In the genomic region with DNA sequence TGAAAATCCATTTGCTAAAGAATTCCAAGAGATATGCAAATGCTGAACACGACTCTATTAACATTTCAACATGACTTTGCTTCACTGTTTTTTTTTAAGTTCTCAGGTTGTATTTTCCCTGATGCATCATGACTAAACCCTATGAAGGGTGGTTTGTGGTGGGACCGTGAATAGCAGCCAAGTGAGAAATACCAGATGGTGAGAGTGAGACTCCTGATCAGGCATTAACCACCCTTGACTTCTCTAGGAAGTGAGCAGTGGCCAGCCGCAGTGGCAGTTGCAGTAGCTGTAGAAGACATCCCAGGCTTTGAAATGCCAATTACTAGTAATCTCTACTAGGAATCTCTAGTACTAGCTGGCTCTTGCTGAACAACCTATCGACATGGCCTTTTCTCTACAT, we compare ENCODE assay signal across 26 cellular contexts.
DNase-seq lines count a peak whose midpoint lies in the region; ATAC-seq, FAIRE-seq and TF ChIP-seq lines count a peak whose summit lies in the region.
"Had no signal": no experiment of that assay in that cellular context is flagged by ENCODE, and none has a peak within 500 bp of the region (broad histone marks: within the 10 kb centered on the region; RNA-seq: fewer than 3 reads in every experiment).

No MANE protein-coding gene starts in this region.

- no peaks in the 10 kb centered on the region for H3K9me2 ChIP-seq in PC-3 (replicated peaks; ENCODE audit: low read length)

- no peak overlapping the region for H2BK20ac ChIP-seq in H1 (ENCODE audit: low read length)

- ATAC-seq in PC-3 = no peak
- ATAC-seq: activated T-cell treated with anti-CD3 and anti-CD28 coated beads, Interleukin-2, amount 50 U/mL, for 4 hours; sciatic nerve; stimulated activated naive B cell treated with anti-CD40 and anti-IgM and Interleukin-4, amounts not matched to agents 10 μg/mL and 1 μg/mL and 100 μg/mL, for 72 hours had no signal

- no peaks in the 10 kb centered on the region for H3F3A ChIP-seq in PC-3 (ENCODE audit: low read length, unreplicated experiment)

- CTCF ChIA-PET in PC-3 (lab: Charles Lee) = no interaction called here
- CTCF ChIA-PET in H1 (lab: Charles Lee; ENCODE audit: partially characterized antibody) = interaction anchor here (0.9 kb wide), 1 partner anchor 10 kb away, joined by 3 read pairs; no protein-coding TSS in a partner anchor

- no peak overlapping the region for H3K9ac ChIP-seq in PC-3 (ENCODE audit: low read length)
- no peak overlapping the region for H3K9ac ChIP-seq in H1 (replicated peaks in 1 of 4; ENCODE audit: extremely low read depth in 1 of 4, low read depth in 3 of 4, low read length in 3 of 4)

- H4K5ac ChIP-seq in H1 (ENCODE audit: insufficient read length, low read depth, low read length) = no peak overlapping the region

- H3K4me1 ChIP-seq in PC-3 (ENCODE audit: insufficient read depth, low read length) (no peaks in the 10 kb centered on the region), H1 (replicated peaks in 1 of 4; ENCODE audit: control insufficient read depth in 3 of 4, insufficient read depth in 4 of 4, low read length in 3 of 4) (peaks cover 0 to 7% (median 0%) of the 10 kb centered on the region in 4 experiments; a peak in 1 of 7 replicates), osteoblast (ENCODE audit: insufficient read depth, low read length) (no peaks in the 10 kb centered on the region)
- H3K4me1 ChIP-seq: colonic mucosa, upper lobe of left lung had no signal

- 88% methylated on average over 4 of the region's 4 CpGs; no CpG with 5 or more reads in 1 of the 2 experiments for WGBS in H1 (ENCODE audit: extremely low coverage in 1 of 2, insufficient coverage in 1 of 2, insufficient read length in 1 of 2, insufficient replicate concordance in 2 of 2, low coverage in 1 of 2, low lambda C conversion rate in 2 of 2, missing lambda C conversion rate in 1 of 2), 2 experiments

- peak overlapping the region; percentile 5; the same call in 1 of the 2 replicates for H3K27ac ChIP-seq in PC-3 (ENCODE audit: low read length)
- no peak overlapping the region for H3K27ac ChIP-seq in H1 (ENCODE audit: low read depth, low read length)
- H3K27ac ChIP-seq in osteoblast (ENCODE audit: low read depth, low read length) = no peak overlapping the region
- H3K27ac ChIP-seq: brain microvascular endothelial cell, colonic mucosa, upper lobe of left lung had no signal

- no peak for TF ChIP-seq POLR2A in H1 (IDR thresholded peaks at IDR 0.05; ENCODE audit: control extremely low read depth in 1 of 2, low read depth in 2 of 2, low read length in 2 of 2)

- BruUV-seq in PC-3 (replicated peaks; lab: Mats Ljungman, UMichigan) = no TSS peak

- TF ChIP-seq CTCF in PC-3 (conservative IDR thresholded peaks at IDR 0.05; ENCODE audit: low read depth, low read length) = no peak
- TF ChIP-seq CTCF in H1 (IDR thresholded peaks at IDR 0.05; ENCODE audit: control extremely low read depth in 1 of 3, insufficient read depth in 1 of 3, low read depth in 1 of 3, low read length in 3 of 3) = no peak
- no peak for TF ChIP-seq CTCF in osteoblast (IDR thresholded peaks at IDR 0.05; ENCODE audit: extremely low read depth, low read depth, low read length)

- H3K23ac ChIP-seq in H1 (ENCODE audit: insufficient read length) = no peak overlapping the region

- no peak for TF ChIP-seq EP300 in H1 (IDR thresholded peaks at IDR 0.05; ENCODE audit: borderline replicate concordance in 1 of 2, low read depth in 2 of 2, low read length in 2 of 2)

- H3K4ac ChIP-seq in H1 (replicated peaks; ENCODE audit: insufficient read length, low read depth, low read length) = no peak overlapping the region

- no peak overlapping the region for H2BK15ac ChIP-seq in H1 (ENCODE audit: low read length)

- H2AFZ ChIP-seq in PC-3 (ENCODE audit: low read length) (no peak overlapping the region), H1 (ENCODE audit: low read length) (no peak overlapping the region), osteoblast (ENCODE audit: low read length) (no peak overlapping the region)

- POLR2A ChIA-PET in PC-3 (lab: Charles Lee; ENCODE audit: unreplicated experiment) = no interaction called here
- POLR2A ChIA-PET in H1 (lab: Charles Lee; ENCODE audit: partially characterized antibody) = no interaction called here

- H3K4me3 ChIP-seq in PC-3 (ENCODE audit: low read length) = no peak overlapping the region
- no peak overlapping the region for H3K4me3 ChIP-seq in H1 (ENCODE audit: extremely low read depth in 1 of 4, insufficient read depth in 2 of 4, low read depth in 3 of 4, low read length in 4 of 4)
- H3K4me3 ChIP-seq in osteoblast (ENCODE audit: insufficient read depth, low read length) = no peak overlapping the region
- H3K4me3 ChIP-seq: colonic mucosa, lung, upper lobe of left lung had no signal

- H2AK5ac ChIP-seq in H1 (ENCODE audit: low read depth, low read length) = no peak overlapping the region

- H3K4me2 ChIP-seq in PC-3 (ENCODE audit: low read length) (peak overlapping the region; percentile 54; the same call in 1 of the 2 replicates), H1 (ENCODE audit: insufficient read depth in 1 of 2, low read depth in 2 of 2, low read length in 2 of 2) (no peak overlapping the region), osteoblast (ENCODE audit: insufficient read depth, low read length) (no peak overlapping the region)

- H3K27me3 ChIP-seq in PC-3 (ENCODE audit: low read length) (no peaks in the 10 kb centered on the region), H1 (replicated peaks in 1 of 4; ENCODE audit: control insufficient read depth in 3 of 4, extremely low read depth in 1 of 4, insufficient read depth in 3 of 4, low read length in 3 of 4) (no peaks in the 10 kb centered on the region), osteoblast (ENCODE audit: insufficient read depth, low read length) (no peaks in the 10 kb centered on the region)
- H3K27me3 ChIP-seq: brain microvascular endothelial cell, colonic mucosa, upper lobe of left lung had no signal

- H2BK120ac ChIP-seq in H1 (replicated peaks; ENCODE audit: low read depth, low read length) = no peak overlapping the region

- TF ChIP-seq RAD21 in H1 (IDR thresholded peaks at IDR 0.05 in 1 of 2, conservative IDR thresholded peaks at IDR 0.05 in 1 of 2; ENCODE audit: low read depth in 2 of 2, low read length in 2 of 2) = no peak

- H3K23me2 ChIP-seq in H1 (ENCODE audit: low read depth, low read length) = no peaks in the 10 kb centered on the region

- H4K20me1 ChIP-seq in PC-3 (ENCODE audit: low read length) = no peaks in the 10 kb centered on the region
- H4K20me1 ChIP-seq in H1 (replicated peaks in 1 of 2; ENCODE audit: control insufficient read depth in 1 of 2, insufficient read depth in 2 of 2, low read length in 2 of 2) = no peaks in the 10 kb centered on the region
- H4K20me1 ChIP-seq in osteoblast (ENCODE audit: insufficient read depth, low read length) = no peaks in the 10 kb centered on the region

- H4K8ac ChIP-seq in H1 (ENCODE audit: extremely low read depth, insufficient read depth, low read length) = no peak overlapping the region

- no peak overlapping the region for H3K56ac ChIP-seq in H1 (replicated peaks; ENCODE audit: insufficient read length, low read depth, low read length)

- H3K79me2 ChIP-seq in PC-3 (ENCODE audit: low read length) (no peaks in the 10 kb centered on the region), H1 (ENCODE audit: control insufficient read depth in 1 of 2, insufficient read depth in 2 of 2, low read length in 2 of 2) (no peaks in the 10 kb centered on the region), osteoblast (ENCODE audit: insufficient read depth, low read length) (no peaks in the 10 kb centered on the region)

- FAIRE-seq in H1 (lab: Jason Lieb, UNC) (peak; percentile 70), GM19239 (lab: Jason Lieb, UNC) (no peak)

- no peak overlapping the region for H3K14ac ChIP-seq in H1 (ENCODE audit: insufficient read length)

- intact Hi-C loops in PC-3 (cut with micrococcal nuclease) = no loop called here

- no peak overlapping the region for H2BK12ac ChIP-seq in H1 (ENCODE audit: low read depth, low read length)

- H2BK5ac ChIP-seq in H1 (ENCODE audit: low read depth, low read length) = no peak overlapping the region

- no peaks in the 10 kb centered on the region for H3K9me3 ChIP-seq in PC-3 (ENCODE audit: low read length)
- H3K9me3 ChIP-seq in H1 (ENCODE audit: insufficient read depth in 2 of 2, low read depth in 1 of 2, low read length in 1 of 2) = no peaks in the 10 kb centered on the region
- no peaks in the 10 kb centered on the region for H3K9me3 ChIP-seq in osteoblast (ENCODE audit: low read depth, low read length)
- H3K9me3 ChIP-seq: colonic mucosa, upper lobe of left lung had no signal

- no peak overlapping the region for H3K18ac ChIP-seq in H1 (ENCODE audit: extremely low read depth, low read length)

- no peaks in the 10 kb centered on the region for H3K36me3 ChIP-seq in PC-3 (ENCODE audit: low read depth, low read length)
- no peaks in the 10 kb centered on the region for H3K36me3 ChIP-seq in H1 (ENCODE audit: control insufficient read depth in 2 of 4, insufficient read depth in 4 of 4, low read length in 3 of 4)
- H3K36me3 ChIP-seq in osteoblast (ENCODE audit: insufficient read depth, low read length) = no peaks in the 10 kb centered on the region
- H3K36me3 ChIP-seq: brain microvascular endothelial cell, colonic mucosa, upper lobe of left lung had no signal

- H3K79me1 ChIP-seq in H1 (ENCODE audit: low read depth, low read length) = no peaks in the 10 kb centered on the region

- DNase-seq in H4 (ENCODE audit: low spot score) (peak; percentile 48), PC-3 (peak; percentile 15), H1 (ENCODE audit: low read depth in 1 of 2, low spot score in 2 of 2) (no peak), osteoblast (ENCODE audit: insufficient read length, low spot score, missing footprints) (peak; percentile 8), medulla oblongata (ENCODE audit: extremely low spot score) (no peak), GM19239 (ENCODE audit: insufficient read length, low spot score) (no peak), NCI-H1092 (lab: John Stamatoyannopoulos, UW) (no peak)
- DNase-seq: activated CD4-positive, alpha-beta T cell treated with anti-CD3 and anti-CD28 coated beads, Interleukin-2, amount 10 ng/mL, durations not matched to agents 7 days and 5 days; activated T-cell treated with anti-CD3 and anti-CD28 coated beads, Interleukin-2, amount 50 U/mL, for 4 hours; brain microvascular endothelial cell; C1 segment of cervical spinal cord; colonic mucosa; COR-L47; DND-41; effector CD8-positive, alpha-beta T cell; foreskin fibroblast; NCI-H1417 treated with DMSO at 0.1 percent for 48 hours; NCI-H2081 treated with DMSO at 0.1 percent for 48 hours; NCI-H226; posterior cingulate gyrus; Right ventricle myocardium superior; stimulated activated CD4-positive, alpha-beta T cell treated with anti-CD3 and anti-CD28 coated beads, Interleukin-15, amount 100 ng/mL, for 24 hours; stimulated activated naive B cell treated with anti-CD40 and anti-IgM and Interleukin-4, amounts not matched to agents 10 μg/mL and 1 μg/mL and 100 μg/mL, for 72 hours; upper lobe of left lung had no signal

- no peak overlapping the region for H4K91ac ChIP-seq in H1 (replicated peaks; ENCODE audit: insufficient read length, low read length)

TF ChIP-seq in H1, 55 proteins besides CTCF, POLR2A, EP300 and RAD21 (continues in another document):
- TF ChIP-seq, protein P1, sequence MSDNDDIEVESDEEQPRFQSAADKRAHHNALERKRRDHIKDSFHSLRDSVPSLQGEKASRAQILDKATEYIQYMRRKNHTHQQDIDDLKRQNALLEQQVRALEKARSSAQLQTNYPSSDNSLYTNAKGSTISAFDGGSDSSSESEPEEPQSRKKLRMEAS (IDR thresholded peaks at IDR 0.05) = no peak

Comparison
In these comparisons a context has a peak if more than half of its experiments do, and no peak if none do; other contexts are left out.
1. DNase-seq: peak in H4 (single experiment), PC-3 (single experiment) and osteoblast (single experiment); none in H1 (0 of 2), medulla oblongata (single experiment), GM19239 (single experiment) and NCI-H1092 (single experiment).